17 cellular contexts compared by ENCODE assay signal in the genomic region with DNA sequence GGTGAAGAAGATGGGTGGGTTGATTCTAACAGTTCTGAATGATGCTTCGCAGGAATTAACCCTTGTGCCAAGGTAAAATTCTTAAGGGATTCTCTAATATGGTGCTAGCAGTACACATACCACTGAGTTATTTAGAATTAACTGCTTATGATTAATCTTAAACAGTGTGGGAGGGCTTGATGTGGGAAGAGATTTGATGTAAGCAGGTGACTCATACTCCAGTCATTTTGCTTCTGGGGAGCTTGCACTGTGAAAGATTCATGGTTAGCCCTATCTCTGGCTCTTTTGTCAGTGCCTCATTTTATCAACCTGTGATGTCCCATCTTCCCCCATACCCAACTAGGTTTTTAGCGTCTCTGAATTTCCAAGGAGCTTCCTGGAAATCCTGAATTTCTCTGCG.
A peak's percentile ranks its signal among the peaks of the same experiment; 100 is the strongest.
DNase-seq lines count a peak whose midpoint lies in the region; ATAC-seq and TF ChIP-seq lines count a peak whose summit lies in the region.
"Had no signal": no experiment of that assay in that cellular context is flagged by ENCODE, and none has a peak within 500 bp of the region (broad histone marks: within the 10 kb centered on the region; RNA-seq: fewer than 3 reads in every experiment).

No MANE protein-coding gene starts in this region.

- H3K27ac ChIP-seq in epithelial cell of prostate (peak overlapping the region; percentile 45), adrenal gland (no peak overlapping the region)
- H3K27ac ChIP-seq: gastroesophageal sphincter, SJCRH30, upper lobe of right lung had no signal

- intact Hi-C loops in adrenal gland (cut with DNase I): no loop called here

- peaks cover 3% of the 10 kb centered on the region for H3K27me3 Mint-ChIP-seq in activated T-cell treated with anti-CD3 and anti-CD28 coated beads, Interleukin-2, amount 50 U/mL, for 4 hours (ENCODE audit: low read depth)
- no peaks in the 10 kb centered on the region for H3K27me3 Mint-ChIP-seq in stimulated activated naive B cell treated with anti-CD40 and anti-IgM and Interleukin-4, amounts not matched to agents 10 μg/mL and 1 μg/mL and 100 μg/mL, for 72 hours

- no peak overlapping the region for H3K4me3 ChIP-seq in adrenal gland
- H3K4me3 ChIP-seq: gastroesophageal sphincter, SJCRH30, upper lobe of right lung had no signal

- H3K27me3 ChIP-seq in adrenal gland: no peaks in the 10 kb centered on the region
- H3K27me3 ChIP-seq: SJCRH30, upper lobe of right lung had no signal

- TF ChIP-seq POLR2A in adrenal gland (IDR thresholded peaks at IDR 0.05): no peak

- no peak overlapping the region for H3K4me3 Mint-ChIP-seq in activated T-cell treated with anti-CD3 and anti-CD28 coated beads, Interleukin-2, amount 50 U/mL, for 4 hours
- H3K4me3 Mint-ChIP-seq in stimulated activated naive B cell treated with anti-CD40 and anti-IgM and Interleukin-4, amounts not matched to agents 10 μg/mL and 1 μg/mL and 100 μg/mL, for 72 hours: no peak overlapping the region
- H3K4me3 Mint-ChIP-seq: natural killer cell had no signal

- no peaks in the 10 kb centered on the region for H3K36me3 ChIP-seq in adrenal gland (replicated peaks in 1 of 2)
- H3K36me3 ChIP-seq: gastroesophageal sphincter, SJCRH30, upper lobe of right lung had no signal

- no peaks in the 10 kb centered on the region for H3K36me3 Mint-ChIP-seq in activated T-cell treated with anti-CD3 and anti-CD28 coated beads, Interleukin-2, amount 50 U/mL, for 4 hours (ENCODE audit: insufficient read depth)
- H3K36me3 Mint-ChIP-seq in stimulated activated naive B cell treated with anti-CD40 and anti-IgM and Interleukin-4, amounts not matched to agents 10 μg/mL and 1 μg/mL and 100 μg/mL, for 72 hours: no peaks in the 10 kb centered on the region
- H3K36me3 Mint-ChIP-seq: natural killer cell had no signal

- H3K27ac Mint-ChIP-seq in stimulated activated naive B cell treated with anti-CD40 and anti-IgM and Interleukin-4, amounts not matched to agents 10 μg/mL and 1 μg/mL and 100 μg/mL, for 72 hours: no peak overlapping the region
- H3K27ac Mint-ChIP-seq: natural killer cell had no signal

- no peak for DNase-seq in activated T-cell treated with anti-CD3 and anti-CD28 coated beads, Interleukin-2, amount 50 U/mL, for 4 hours
- DNase-seq in activated T-cell treated with anti-CD3 and anti-CD28 coated beads, Interleukin-2, amount 50 U/mL, for 1 hour: no peak
- DNase-seq in NCI-H226 (peak; percentile 75), epithelial cell of prostate (ENCODE audit: low read depth, low spot score) (peak; percentile 73), NCI-H526 (lab: John Stamatoyannopoulos, UW) (no peak), NCI-H2227 treated with DMSO at 0.1 percent for 48 hours (lab: John Stamatoyannopoulos, UW) (no peak), adrenal gland (no peak)
- no peak for DNase-seq in stimulated activated naive B cell treated with anti-CD40 and anti-IgM and Interleukin-4, amounts not matched to agents 10 μg/mL and 1 μg/mL and 100 μg/mL, for 72 hours
- DNase-seq: activated CD4-positive, CD25-positive, alpha-beta regulatory T cell; activated effector memory CD4-positive, alpha-beta T cell treated with Interleukin-2 at 50 U/mL for 16 hours; left cardiac atrium; natural killer cell; NCI-H510A treated with DMSO at 0.1 percent for 48 hours; SJCRH30; small intestine; upper lobe of right lung had no signal

- H3K9me3 ChIP-seq in adrenal gland (replicated peaks in 1 of 3): no peaks in the 10 kb centered on the region
- H3K9me3 ChIP-seq: gastroesophageal sphincter, SJCRH30, upper lobe of right lung had no signal

- TF ChIP-seq CTCF in adrenal gland (IDR thresholded peaks at IDR 0.05): no peak

- 73 to 88% (median 83%) methylated on average over 3 of the region's 3 CpGs for WGBS in adrenal gland, 4 donors

- H3K4me1 ChIP-seq in adrenal gland (replicated peaks in 1 of 2): no peaks in the 10 kb centered on the region
- H3K4me1 ChIP-seq: gastroesophageal sphincter, SJCRH30, upper lobe of right lung had no signal

- peaks cover 2% of the 10 kb centered on the region for H3K4me1 Mint-ChIP-seq in activated T-cell treated with anti-CD3 and anti-CD28 coated beads, Interleukin-2, amount 50 U/mL, for 4 hours (ENCODE audit: low read depth)
- peaks cover 0 to 2% of the 10 kb centered on the region in 2 donors for H3K4me1 Mint-ChIP-seq in stimulated activated naive B cell treated with anti-CD40 and anti-IgM and Interleukin-4, amounts not matched to agents 10 μg/mL and 1 μg/mL and 100 μg/mL, for 72 hours

- ATAC-seq in activated T-cell treated with anti-CD3 and anti-CD28 coated beads, Interleukin-2, amount 50 U/mL, for 4 hours: peak; percentile 87 to 88
- ATAC-seq in stimulated activated naive B cell treated with anti-CD40 and anti-IgM and Interleukin-4, amounts not matched to agents 10 μg/mL and 1 μg/mL and 100 μg/mL, for 72 hours (replicated peaks): peak; percentile 59 to 80
- ATAC-seq: gastroesophageal sphincter, natural killer cell, upper lobe of right lung had no signal

- no peaks in the 10 kb centered on the region for H3K9me3 Mint-ChIP-seq in activated T-cell treated with anti-CD3 and anti-CD28 coated beads, Interleukin-2, amount 50 U/mL, for 4 hours
- no peaks in the 10 kb centered on the region for H3K9me3 Mint-ChIP-seq in stimulated activated naive B cell treated with anti-CD40 and anti-IgM and Interleukin-4, amounts not matched to agents 10 μg/mL and 1 μg/mL and 100 μg/mL, for 72 hours

Comparison
In these comparisons a context has a peak if more than half of its experiments do, and no peak if none do; other contexts are left out.
1. DNase-seq: peak in NCI-H226 (single experiment) and epithelial cell of prostate (single experiment); none in activated T-cell treated with anti-CD3 and anti-CD28 coated beads, Interleukin-2, amount 50 U/mL, for 4 hours (single experiment), activated T-cell treated with anti-CD3 and anti-CD28 coated beads, Interleukin-2, amount 50 U/mL, for 1 hour (single experiment), stimulated activated naive B cell treated with anti-CD40 and anti-IgM and Interleukin-4, amounts not matched to agents 10 μg/mL and 1 μg/mL and 100 μg/mL, for 72 hours (single experiment), NCI-H526 (0 of 2), NCI-H2227 treated with DMSO at 0.1 percent for 48 hours (single experiment) and adrenal gland (0 of 7).